1 cellular context compared by ENCODE assay signal in the genomic region with DNA sequence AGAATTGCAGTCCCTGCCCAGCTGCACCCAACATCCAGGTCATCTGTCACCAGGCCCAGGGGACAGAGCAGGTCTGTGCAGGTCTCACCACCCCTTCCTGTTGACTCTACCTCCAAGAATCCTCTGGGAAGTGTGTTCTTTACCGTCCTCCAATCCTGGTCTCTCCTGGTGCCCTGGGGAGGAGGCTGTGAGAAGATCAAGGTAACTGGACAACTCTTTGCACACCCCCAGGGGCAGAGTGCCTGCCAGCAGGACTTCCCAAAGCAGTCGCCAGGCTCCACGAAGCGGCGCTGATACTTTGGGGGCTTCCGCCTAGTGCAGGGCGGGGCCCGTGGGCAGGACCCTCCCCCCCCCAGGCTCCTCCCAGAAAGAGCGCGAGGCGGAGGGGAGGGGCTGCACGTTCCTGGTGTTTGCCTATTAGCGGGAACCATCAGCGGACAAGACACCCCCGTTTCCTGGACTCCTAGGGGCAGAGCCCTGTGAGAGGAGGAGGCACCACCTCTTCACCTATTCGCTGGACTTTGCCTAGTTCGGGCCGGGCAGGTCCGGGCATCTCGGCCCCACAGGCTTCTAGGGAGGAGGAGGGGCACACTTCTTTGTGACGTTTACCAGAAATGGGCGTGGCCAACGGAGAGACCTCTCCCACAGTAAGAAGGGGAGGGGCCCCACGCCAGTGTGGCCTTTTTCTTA.
TF ChIP-seq lines count a peak whose summit lies in the region.

No MANE protein-coding gene starts in this region.

TF ChIP-seq in HepG2, 621 proteins besides CTCF, POLR2A, EP300 and RAD21 (continued from another document and continues in another):
- TF ChIP-seq, protein P1, sequence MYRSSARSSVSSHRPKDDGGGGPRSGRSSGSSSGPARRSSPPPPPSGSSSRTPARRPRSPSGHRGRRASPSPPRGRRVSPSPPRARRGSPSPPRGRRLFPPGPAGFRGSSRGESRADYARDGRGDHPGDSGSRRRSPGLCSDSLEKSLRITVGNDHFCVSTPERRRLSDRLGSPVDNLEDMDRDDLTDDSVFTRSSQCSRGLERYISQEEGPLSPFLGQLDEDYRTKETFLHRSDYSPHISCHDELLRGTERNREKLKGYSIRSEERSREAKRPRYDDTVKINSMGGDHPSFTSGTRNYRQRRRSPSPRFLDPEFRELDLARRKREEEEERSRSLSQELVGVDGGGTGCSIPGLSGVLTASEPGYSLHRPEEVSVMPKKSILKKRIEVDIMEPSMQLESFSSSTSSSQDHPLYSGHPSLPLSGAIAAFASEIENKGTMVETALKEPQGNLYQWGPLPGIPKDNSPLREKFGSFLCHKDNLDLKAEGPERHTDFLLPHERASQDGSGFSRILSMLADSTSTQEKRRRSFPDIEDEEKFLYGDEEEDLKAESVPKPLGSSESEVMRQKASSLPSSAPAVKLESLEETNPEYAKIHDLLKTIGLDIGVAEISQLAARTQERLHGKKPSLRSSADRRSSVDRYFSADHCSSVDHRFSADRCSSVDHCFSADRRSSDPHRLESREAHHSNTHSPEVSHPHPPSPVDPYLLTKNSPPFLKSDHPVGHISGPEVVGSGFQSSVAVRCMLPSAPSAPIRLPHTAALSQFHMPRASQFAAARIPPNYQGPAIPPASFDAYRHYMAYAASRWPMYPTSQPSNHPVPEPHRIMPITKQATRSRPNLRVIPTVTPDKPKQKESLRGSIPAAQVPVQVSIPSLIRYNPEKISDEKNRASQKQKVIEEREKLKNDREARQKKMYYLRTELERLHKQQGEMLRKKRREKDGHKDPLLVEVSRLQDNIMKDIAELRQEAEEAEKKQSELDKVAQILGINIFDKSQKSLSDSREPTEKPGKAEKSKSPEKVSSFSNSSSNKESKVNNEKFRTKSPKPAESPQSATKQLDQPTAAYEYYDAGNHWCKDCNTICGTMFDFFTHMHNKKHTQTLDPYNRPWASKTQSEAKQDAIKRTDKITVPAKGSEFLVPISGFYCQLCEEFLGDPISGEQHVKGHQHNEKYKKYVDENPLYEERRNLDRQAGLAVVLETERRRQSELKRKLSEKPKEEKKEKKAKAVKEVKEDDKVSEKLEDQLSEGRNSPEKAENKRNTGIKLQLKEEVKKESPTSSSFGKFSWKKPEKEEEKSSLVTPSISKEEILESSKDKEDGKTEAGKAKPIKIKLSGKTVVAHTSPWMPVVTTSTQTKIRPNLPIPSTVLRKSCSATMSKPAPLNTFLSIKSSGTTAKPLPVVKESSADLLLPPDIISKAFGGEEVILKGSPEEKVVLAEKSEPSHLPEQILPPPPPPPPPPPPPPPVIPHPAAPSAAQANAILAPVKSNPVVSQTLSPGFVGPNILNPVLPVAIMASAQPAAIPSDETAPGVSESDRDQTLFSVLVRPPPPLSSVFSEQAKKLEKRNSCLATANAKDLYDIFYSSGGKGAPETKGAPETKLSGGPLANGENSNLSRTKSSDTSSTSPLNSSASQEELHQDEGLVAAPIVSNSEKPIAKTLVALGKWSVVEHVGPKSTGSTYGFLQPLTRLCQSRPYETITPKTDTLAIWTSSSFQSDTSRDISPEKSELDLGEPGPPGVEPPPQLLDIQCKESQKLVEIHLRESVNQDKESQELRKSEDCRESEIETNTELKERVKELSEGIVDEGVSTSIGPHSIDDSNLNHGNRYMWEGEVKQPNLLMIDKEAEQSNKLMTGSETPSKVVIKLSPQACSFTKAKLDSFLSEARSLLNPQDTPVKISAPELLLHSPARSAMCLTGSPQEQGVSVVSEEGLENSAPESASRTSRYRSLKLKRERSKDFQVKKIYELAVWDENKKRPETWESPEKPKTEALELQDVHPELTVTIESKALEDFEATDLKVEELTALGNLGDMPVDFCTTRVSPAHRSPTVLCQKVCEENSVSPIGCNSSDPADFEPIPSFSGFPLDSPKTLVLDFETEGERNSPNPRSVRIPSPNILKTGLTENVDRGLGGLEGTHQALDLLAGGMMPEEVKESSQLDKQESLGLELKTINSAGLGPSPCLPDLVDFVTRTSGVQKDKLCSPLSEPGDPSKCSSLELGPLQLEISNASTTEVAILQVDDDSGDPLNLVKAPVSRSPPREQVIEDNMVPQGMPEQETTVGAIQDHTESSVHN (CRISPR knock-in tag; IDR thresholded peaks at IDR 0.05) = no peak
- TF ChIP-seq, protein P2, sequence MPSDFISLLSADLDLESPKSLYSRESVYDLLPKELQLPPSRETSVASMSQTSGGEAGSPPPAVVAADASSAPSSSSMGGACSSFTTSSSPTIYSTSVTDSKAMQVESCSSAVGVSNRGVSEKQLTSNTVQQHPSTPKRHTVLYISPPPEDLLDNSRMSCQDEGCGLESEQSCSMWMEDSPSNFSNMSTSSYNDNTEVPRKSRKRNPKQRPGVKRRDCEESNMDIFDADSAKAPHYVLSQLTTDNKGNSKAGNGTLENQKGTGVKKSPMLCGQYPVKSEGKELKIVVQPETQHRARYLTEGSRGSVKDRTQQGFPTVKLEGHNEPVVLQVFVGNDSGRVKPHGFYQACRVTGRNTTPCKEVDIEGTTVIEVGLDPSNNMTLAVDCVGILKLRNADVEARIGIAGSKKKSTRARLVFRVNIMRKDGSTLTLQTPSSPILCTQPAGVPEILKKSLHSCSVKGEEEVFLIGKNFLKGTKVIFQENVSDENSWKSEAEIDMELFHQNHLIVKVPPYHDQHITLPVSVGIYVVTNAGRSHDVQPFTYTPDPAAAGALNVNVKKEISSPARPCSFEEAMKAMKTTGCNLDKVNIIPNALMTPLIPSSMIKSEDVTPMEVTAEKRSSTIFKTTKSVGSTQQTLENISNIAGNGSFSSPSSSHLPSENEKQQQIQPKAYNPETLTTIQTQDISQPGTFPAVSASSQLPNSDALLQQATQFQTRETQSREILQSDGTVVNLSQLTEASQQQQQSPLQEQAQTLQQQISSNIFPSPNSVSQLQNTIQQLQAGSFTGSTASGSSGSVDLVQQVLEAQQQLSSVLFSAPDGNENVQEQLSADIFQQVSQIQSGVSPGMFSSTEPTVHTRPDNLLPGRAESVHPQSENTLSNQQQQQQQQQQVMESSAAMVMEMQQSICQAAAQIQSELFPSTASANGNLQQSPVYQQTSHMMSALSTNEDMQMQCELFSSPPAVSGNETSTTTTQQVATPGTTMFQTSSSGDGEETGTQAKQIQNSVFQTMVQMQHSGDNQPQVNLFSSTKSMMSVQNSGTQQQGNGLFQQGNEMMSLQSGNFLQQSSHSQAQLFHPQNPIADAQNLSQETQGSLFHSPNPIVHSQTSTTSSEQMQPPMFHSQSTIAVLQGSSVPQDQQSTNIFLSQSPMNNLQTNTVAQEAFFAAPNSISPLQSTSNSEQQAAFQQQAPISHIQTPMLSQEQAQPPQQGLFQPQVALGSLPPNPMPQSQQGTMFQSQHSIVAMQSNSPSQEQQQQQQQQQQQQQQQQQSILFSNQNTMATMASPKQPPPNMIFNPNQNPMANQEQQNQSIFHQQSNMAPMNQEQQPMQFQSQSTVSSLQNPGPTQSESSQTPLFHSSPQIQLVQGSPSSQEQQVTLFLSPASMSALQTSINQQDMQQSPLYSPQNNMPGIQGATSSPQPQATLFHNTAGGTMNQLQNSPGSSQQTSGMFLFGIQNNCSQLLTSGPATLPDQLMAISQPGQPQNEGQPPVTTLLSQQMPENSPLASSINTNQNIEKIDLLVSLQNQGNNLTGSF (CRISPR knock-in tag; IDR thresholded peaks at IDR 0.05) = no peak
- TF ChIP-seq, protein P3, sequence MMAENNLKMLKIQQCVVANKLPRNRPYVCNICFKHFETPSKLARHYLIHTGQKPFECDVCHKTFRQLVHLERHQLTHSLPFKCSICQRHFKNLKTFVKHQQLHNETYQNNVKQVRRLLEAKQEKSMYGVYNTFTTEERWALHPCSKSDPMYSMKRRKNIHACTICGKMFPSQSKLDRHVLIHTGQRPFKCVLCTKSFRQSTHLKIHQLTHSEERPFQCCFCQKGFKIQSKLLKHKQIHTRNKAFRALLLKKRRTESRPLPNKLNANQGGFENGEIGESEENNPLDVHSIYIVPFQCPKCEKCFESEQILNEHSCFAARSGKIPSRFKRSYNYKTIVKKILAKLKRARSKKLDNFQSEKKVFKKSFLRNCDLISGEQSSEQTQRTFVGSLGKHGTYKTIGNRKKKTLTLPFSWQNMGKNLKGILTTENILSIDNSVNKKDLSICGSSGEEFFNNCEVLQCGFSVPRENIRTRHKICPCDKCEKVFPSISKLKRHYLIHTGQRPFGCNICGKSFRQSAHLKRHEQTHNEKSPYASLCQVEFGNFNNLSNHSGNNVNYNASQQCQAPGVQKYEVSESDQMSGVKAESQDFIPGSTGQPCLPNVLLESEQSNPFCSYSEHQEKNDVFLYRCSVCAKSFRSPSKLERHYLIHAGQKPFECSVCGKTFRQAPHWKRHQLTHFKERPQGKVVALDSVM (CRISPR knock-in tag; IDR thresholded peaks at IDR 0.05) = no peak
- TF ChIP-seq ZNF34 (CRISPR knock-in tag; IDR thresholded peaks at IDR 0.05; ENCODE audit: borderline replicate concordance) (no peak), RBFOX2 (IDR thresholded peaks at IDR 0.05; ENCODE audit: low read depth, low read length) (no peak), MIXL1 (CRISPR knock-in tag; IDR thresholded peaks at IDR 0.05) (no peak), SATB2 (CRISPR knock-in tag; IDR thresholded peaks at IDR 0.05) (no peak), MEF2D (CRISPR knock-in tag; IDR thresholded peaks at IDR 0.05) (no peak), ZNF264 (CRISPR knock-in tag; IDR thresholded peaks at IDR 0.05) (no peak), FOXK1 (CRISPR knock-in tag; IDR thresholded peaks at IDR 0.05; ENCODE audit: borderline replicate concordance, low read depth) (no peak), ZBTB38 (CRISPR knock-in tag; IDR thresholded peaks at IDR 0.05) (no peak), KLF11 (CRISPR knock-in tag; IDR thresholded peaks at IDR 0.05) (no peak), PAX8 (CRISPR knock-in tag; IDR thresholded peaks at IDR 0.05; ENCODE audit: borderline replicate concordance) (no peak)
- TF ChIP-seq, protein P4, sequence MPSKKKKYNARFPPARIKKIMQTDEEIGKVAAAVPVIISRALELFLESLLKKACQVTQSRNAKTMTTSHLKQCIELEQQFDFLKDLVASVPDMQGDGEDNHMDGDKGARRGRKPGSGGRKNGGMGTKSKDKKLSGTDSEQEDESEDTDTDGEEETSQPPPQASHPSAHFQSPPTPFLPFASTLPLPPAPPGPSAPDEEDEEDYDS (CRISPR knock-in tag; IDR thresholded peaks at IDR 0.05) = 0 out of 2 replicates have a peak, but pooled peaks have one; percentile 19
- TF ChIP-seq, protein P5, sequence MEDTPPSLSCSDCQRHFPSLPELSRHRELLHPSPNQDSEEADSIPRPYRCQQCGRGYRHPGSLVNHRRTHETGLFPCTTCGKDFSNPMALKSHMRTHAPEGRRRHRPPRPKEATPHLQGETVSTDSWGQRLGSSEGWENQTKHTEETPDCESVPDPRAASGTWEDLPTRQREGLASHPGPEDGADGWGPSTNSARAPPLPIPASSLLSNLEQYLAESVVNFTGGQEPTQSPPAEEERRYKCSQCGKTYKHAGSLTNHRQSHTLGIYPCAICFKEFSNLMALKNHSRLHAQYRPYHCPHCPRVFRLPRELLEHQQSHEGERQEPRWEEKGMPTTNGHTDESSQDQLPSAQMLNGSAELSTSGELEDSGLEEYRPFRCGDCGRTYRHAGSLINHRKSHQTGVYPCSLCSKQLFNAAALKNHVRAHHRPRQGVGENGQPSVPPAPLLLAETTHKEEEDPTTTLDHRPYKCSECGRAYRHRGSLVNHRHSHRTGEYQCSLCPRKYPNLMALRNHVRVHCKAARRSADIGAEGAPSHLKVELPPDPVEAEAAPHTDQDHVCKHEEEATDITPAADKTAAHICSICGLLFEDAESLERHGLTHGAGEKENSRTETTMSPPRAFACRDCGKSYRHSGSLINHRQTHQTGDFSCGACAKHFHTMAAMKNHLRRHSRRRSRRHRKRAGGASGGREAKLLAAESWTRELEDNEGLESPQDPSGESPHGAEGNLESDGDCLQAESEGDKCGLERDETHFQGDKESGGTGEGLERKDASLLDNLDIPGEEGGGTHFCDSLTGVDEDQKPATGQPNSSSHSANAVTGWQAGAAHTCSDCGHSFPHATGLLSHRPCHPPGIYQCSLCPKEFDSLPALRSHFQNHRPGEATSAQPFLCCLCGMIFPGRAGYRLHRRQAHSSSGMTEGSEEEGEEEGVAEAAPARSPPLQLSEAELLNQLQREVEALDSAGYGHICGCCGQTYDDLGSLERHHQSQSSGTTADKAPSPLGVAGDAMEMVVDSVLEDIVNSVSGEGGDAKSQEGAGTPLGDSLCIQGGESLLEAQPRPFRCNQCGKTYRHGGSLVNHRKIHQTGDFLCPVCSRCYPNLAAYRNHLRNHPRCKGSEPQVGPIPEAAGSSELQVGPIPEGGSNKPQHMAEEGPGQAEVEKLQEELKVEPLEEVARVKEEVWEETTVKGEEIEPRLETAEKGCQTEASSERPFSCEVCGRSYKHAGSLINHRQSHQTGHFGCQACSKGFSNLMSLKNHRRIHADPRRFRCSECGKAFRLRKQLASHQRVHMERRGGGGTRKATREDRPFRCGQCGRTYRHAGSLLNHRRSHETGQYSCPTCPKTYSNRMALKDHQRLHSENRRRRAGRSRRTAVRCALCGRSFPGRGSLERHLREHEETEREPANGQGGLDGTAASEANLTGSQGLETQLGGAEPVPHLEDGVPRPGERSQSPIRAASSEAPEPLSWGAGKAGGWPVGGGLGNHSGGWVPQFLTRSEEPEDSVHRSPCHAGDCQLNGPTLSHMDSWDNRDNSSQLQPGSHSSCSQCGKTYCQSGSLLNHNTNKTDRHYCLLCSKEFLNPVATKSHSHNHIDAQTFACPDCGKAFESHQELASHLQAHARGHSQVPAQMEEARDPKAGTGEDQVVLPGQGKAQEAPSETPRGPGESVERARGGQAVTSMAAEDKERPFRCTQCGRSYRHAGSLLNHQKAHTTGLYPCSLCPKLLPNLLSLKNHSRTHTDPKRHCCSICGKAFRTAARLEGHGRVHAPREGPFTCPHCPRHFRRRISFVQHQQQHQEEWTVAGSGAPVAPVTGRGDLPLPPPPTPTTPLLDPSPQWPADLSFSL (CRISPR knock-in tag; IDR thresholded peaks at IDR 0.05) = no peak
- TF ChIP-seq, protein P6, sequence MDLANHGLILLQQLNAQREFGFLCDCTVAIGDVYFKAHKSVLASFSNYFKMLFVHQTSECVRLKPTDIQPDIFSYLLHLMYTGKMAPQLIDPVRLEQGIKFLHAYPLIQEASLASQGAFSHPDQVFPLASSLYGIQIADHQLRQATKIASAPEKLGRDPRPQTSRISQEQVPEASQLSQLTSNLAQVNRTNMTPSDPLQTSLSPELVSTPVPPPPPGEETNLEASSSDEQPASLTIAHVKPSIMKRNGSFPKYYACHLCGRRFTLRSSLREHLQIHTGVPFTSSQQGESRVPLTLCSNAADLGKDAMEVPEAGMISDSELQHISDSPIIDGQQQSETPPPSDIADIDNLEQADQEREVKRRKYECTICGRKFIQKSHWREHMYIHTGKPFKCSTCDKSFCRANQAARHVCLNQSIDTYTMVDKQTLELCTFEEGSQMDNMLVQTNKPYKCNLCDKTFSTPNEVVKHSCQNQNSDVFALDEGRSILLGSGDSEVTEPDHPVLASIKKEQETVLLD (CRISPR knock-in tag; IDR thresholded peaks at IDR 0.05; ENCODE audit: low read depth) = no peak
- TF ChIP-seq, protein P7, sequence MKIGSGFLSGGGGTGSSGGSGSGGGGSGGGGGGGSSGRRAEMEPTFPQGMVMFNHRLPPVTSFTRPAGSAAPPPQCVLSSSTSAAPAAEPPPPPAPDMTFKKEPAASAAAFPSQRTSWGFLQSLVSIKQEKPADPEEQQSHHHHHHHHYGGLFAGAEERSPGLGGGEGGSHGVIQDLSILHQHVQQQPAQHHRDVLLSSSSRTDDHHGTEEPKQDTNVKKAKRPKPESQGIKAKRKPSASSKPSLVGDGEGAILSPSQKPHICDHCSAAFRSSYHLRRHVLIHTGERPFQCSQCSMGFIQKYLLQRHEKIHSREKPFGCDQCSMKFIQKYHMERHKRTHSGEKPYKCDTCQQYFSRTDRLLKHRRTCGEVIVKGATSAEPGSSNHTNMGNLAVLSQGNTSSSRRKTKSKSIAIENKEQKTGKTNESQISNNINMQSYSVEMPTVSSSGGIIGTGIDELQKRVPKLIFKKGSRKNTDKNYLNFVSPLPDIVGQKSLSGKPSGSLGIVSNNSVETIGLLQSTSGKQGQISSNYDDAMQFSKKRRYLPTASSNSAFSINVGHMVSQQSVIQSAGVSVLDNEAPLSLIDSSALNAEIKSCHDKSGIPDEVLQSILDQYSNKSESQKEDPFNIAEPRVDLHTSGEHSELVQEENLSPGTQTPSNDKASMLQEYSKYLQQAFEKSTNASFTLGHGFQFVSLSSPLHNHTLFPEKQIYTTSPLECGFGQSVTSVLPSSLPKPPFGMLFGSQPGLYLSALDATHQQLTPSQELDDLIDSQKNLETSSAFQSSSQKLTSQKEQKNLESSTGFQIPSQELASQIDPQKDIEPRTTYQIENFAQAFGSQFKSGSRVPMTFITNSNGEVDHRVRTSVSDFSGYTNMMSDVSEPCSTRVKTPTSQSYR (CRISPR knock-in tag; IDR thresholded peaks at IDR 0.05; ENCODE audit: borderline replicate concordance) = peak; percentile 48
